In genomic region chr7:139059905-139060304, GRCh38 we compare ENCODE assay signal across 20 cellular contexts. TPM values are rescaled to one million over a fixed set of nuclear protein-coding genes. Genes with fewer than 3 reads are reported as not detected.
A peak's percentile ranks its signal among the peaks of the same experiment; 100 is the strongest.
DNase-seq lines count a peak whose midpoint lies in the region; ATAC-seq and TF ChIP-seq lines count a peak whose summit lies in the region.
"Had no signal": no experiment of that assay in that cellular context is flagged by ENCODE, and none has a peak within 500 bp of the region (broad histone marks: within the 10 kb centered on the region; RNA-seq: fewer than 3 reads in every experiment).

No MANE protein-coding gene starts in this region.

- no peaks in the 10 kb centered on the region for H3K9me3 Mint-ChIP-seq in activated naive CD8-positive, alpha-beta T cell treated with anti-CD3 and anti-CD28 coated beads for 36 hours
- H3K9me3 Mint-ChIP-seq in natural killer cell, result no peaks in the 10 kb centered on the region
- H3K9me3 Mint-ChIP-seq: activated T-cell treated with anti-CD3 and anti-CD28 coated beads, Interleukin-2, amount 50 U/mL, for 4 hours had no signal

- H2BK20ac ChIP-seq in IMR-90 (ENCODE audit: low read depth, low read length), result no peak overlapping the region

- ATAC-seq in IMR-90 (ENCODE audit: low read depth) (no peak), natural killer cell (no peak)
- ATAC-seq: activated T-cell treated with anti-CD3 and anti-CD28 coated beads, Interleukin-2, amount 50 U/mL, for 4 hours had no signal

- in situ Hi-C loops in IMR-90 (cut with MboI; ENCODE audit: low sequenced_read_pairs), result no loop called here

- H2BK15ac ChIP-seq in IMR-90 (ENCODE audit: low read depth, low read length), result no peak overlapping the region

- H3K27ac ChIP-seq in IMR-90 (ENCODE audit: insufficient read depth, low read length) (no peak overlapping the region), thyroid gland (peak overlapping the region in 1 of 3 donors; percentile 32)
- H3K27ac ChIP-seq: SK-N-MC, vagina had no signal

- H3K9me3 ChIP-seq in IMR-90 (ENCODE audit: control insufficient read depth, insufficient read depth, low read length) (no peaks in the 10 kb centered on the region), thyroid gland (no peaks in the 10 kb centered on the region)
- H3K9me3 ChIP-seq: vagina had no signal

- H2BK5ac ChIP-seq in IMR-90 (ENCODE audit: low read depth, low read length, poor library complexity, severe bottlenecking), result no peak overlapping the region

- H3K14ac ChIP-seq in IMR-90 (replicated peaks; ENCODE audit: low read depth, low read length), result no peak overlapping the region

- H3K27me3 ChIP-seq in IMR-90 (ENCODE audit: control insufficient read depth, insufficient read depth, low read length) (no peaks in the 10 kb centered on the region), thyroid gland (no peaks in the 10 kb centered on the region)
- H3K27me3 ChIP-seq: vagina had no signal

- TF ChIP-seq POLR2A in IMR-90 (IDR thresholded peaks at IDR 0.05; ENCODE audit: low read depth, low read length) (no peak), thyroid gland (IDR thresholded peaks at IDR 0.05) (no peak)

- H3K4me1 ChIP-seq in IMR-90 (ENCODE audit: control insufficient read depth, insufficient read depth, low read length) (no peaks in the 10 kb centered on the region), thyroid gland (no peaks in the 10 kb centered on the region)
- H3K4me1 ChIP-seq: parathyroid adenoma, vagina had no signal

- no peak overlapping the region for H4K5ac ChIP-seq in IMR-90 (ENCODE audit: low read depth, low read length)

- H3K27me3 Mint-ChIP-seq in activated naive CD8-positive, alpha-beta T cell treated with anti-CD3 and anti-CD28 coated beads for 36 hours, result no peaks in the 10 kb centered on the region
- no peaks in the 10 kb centered on the region for H3K27me3 Mint-ChIP-seq in natural killer cell (ENCODE audit: low read depth in 2 of 2)

- no CpG with 5 or more reads among the region's 1 CpG for WGBS in IMR-90 (ENCODE audit: extremely low coverage in 2 of 2, insufficient read length in 1 of 2), 2 experiments
- 70 to 77% methylated on average over 1 of the region's 1 CpG for WGBS in thyroid gland, 2 donors

- no peak overlapping the region for H2AFZ ChIP-seq in IMR-90 (replicated peaks; ENCODE audit: low read length, poor library complexity)
- H2AFZ ChIP-seq: parathyroid adenoma had no signal

- peak; percentile 28 for DNase-seq in activated CD8-positive, alpha-beta memory T cell treated with anti-CD3 and anti-CD28 coated beads for 24 hours
- no peak for DNase-seq in activated CD8-positive, alpha-beta memory T cell treated with anti-CD3 and anti-CD28 coated beads, Interleukin-2, amount 50 U/mL, for 48 hours
- DNase-seq in IMR-90 (no peak), natural killer cell (no peak), DMS114 treated with DMSO at 0.1 percent for 48 hours (lab: John Stamatoyannopoulos, UW; ENCODE audit: unreplicated experiment) (no peak), thyroid gland (no peak)
- DNase-seq in activated naive CD8-positive, alpha-beta T cell treated with anti-CD3 and anti-CD28 coated beads for 36 hours, result no peak
- DNase-seq in central memory CD4-positive, alpha-beta T cell, result no peak
- DNase-seq: ACHN; activated T-cell treated with anti-CD3 and anti-CD28 coated beads, Interleukin-2, amount 50 U/mL, for 4 hours; cortex of kidney; erythroblast; H7; NCI-H2029; NCI-H510A treated with DMSO at 0.1 percent for 48 hours; OCI-M1; stimulated activated naive CD4-positive, alpha-beta T cell had no signal

- no peak overlapping the region for H2BK120ac ChIP-seq in IMR-90 (ENCODE audit: low read depth, low read length)

- peak overlapping the region; percentile 67 for H3K27ac Mint-ChIP-seq in activated naive CD8-positive, alpha-beta T cell treated with anti-CD3 and anti-CD28 coated beads for 36 hours
- H3K27ac Mint-ChIP-seq in natural killer cell, result peak overlapping the region; percentile 81 to 82

- no peak overlapping the region for H3K4me3 Mint-ChIP-seq in activated naive CD8-positive, alpha-beta T cell treated with anti-CD3 and anti-CD28 coated beads for 36 hours
- H3K4me3 Mint-ChIP-seq in natural killer cell, result peak overlapping the region; percentile 28
- H3K4me3 Mint-ChIP-seq: activated T-cell treated with anti-CD3 and anti-CD28 coated beads, Interleukin-2, amount 50 U/mL, for 4 hours had no signal

- H3K36me3 ChIP-seq in IMR-90 (ENCODE audit: control insufficient read depth, insufficient read depth, low read length) (peaks cover 18% of the 10 kb centered on the region), thyroid gland (peaks cover 28 to 41% of the 10 kb centered on the region in 2 donors)

- H4K20me1 ChIP-seq in IMR-90 (ENCODE audit: insufficient read depth, low read length), result no peaks in the 10 kb centered on the region

- no peak overlapping the region for H3K4me2 ChIP-seq in IMR-90 (ENCODE audit: low read depth, low read length)

- dilution Hi-C loops in IMR-90 (cut with HindIII; ENCODE audit: low sequenced_read_pairs, unreplicated experiment), result no loop called here

- CTCF ChIA-PET in IMR-90 (lab: Yijun Ruan, JAX), result interaction anchor here (2.6 kb wide), 1 partner anchor 15 kb away, joined by 7 read pairs; no protein-coding TSS in a partner anchor

- BruUV-seq in IMR-90 (replicated peaks; lab: Mats Ljungman, UMichigan), result no TSS peak

- H3K23ac ChIP-seq in IMR-90 (ENCODE audit: low read depth, low read length), result no peak overlapping the region

- TF ChIP-seq CTCF in IMR-90 (conservative IDR thresholded peaks at IDR 0.05; ENCODE audit: low read depth, low read length) (no peak), natural killer cell (IDR thresholded peaks at IDR 0.05) (no peak), thyroid gland (IDR thresholded peaks at IDR 0.05) (no peak)

- 0 out of 2 replicates have a peak overlapping the region, but pooled peaks have one; percentile 2 for H3K56ac ChIP-seq in IMR-90 (ENCODE audit: extremely low read depth, insufficient read depth, low read length)

- intact Hi-C loops in IMR-90 (cut with micrococcal nuclease), result no loop called here
- intact Hi-C loops in natural killer cell (cut with micrococcal nuclease), result no loop called here
- intact Hi-C loops in thyroid gland (cut with DNase I), result no loop called here

- H3K4me1 Mint-ChIP-seq in activated naive CD8-positive, alpha-beta T cell treated with anti-CD3 and anti-CD28 coated beads for 36 hours, result peaks cover 41% of the 10 kb centered on the region
- peaks cover 37% of the 10 kb centered on the region in 2 donors for H3K4me1 Mint-ChIP-seq in natural killer cell

- no peaks in the 10 kb centered on the region for H3K79me1 ChIP-seq in IMR-90 (ENCODE audit: low read depth in 1 of 2, low read length in 2 of 2)

- H2AK5ac ChIP-seq in IMR-90 (ENCODE audit: low read depth, low read length), result no peak overlapping the region

- H3K9ac ChIP-seq in IMR-90 (ENCODE audit: low read depth, low read length), result no peak overlapping the region
- H3K9ac ChIP-seq: parathyroid adenoma had no signal

- H3K4me3 ChIP-seq in IMR-90 (ENCODE audit: insufficient read depth, low read depth, low read length) (no peak overlapping the region), thyroid gland (replicated peaks in 1 of 3) (no peak overlapping the region)
- H3K4me3 ChIP-seq: SK-N-MC, vagina had no signal

- no peak overlapping the region for H3K4ac ChIP-seq in IMR-90 (ENCODE audit: low read depth, low read length)

- no peak overlapping the region for H4K91ac ChIP-seq in IMR-90 (ENCODE audit: insufficient read depth, low read depth, low read length)

- TF ChIP-seq RAD21 in IMR-90 (IDR thresholded peaks at IDR 0.05; ENCODE audit: low read length), result no peak

- H2AK9ac ChIP-seq in IMR-90 (replicated peaks; ENCODE audit: low read depth, low read length, poor library complexity), result peak overlapping the region; percentile 69

- no peak overlapping the region for H3K18ac ChIP-seq in IMR-90 (ENCODE audit: low read depth, low read length)

- no peak overlapping the region for H4K8ac ChIP-seq in IMR-90 (ENCODE audit: low read depth in 2 of 2, low read length in 2 of 2)

- no peaks in the 10 kb centered on the region for H3K9me1 ChIP-seq in IMR-90 (ENCODE audit: insufficient read depth, low read length)

- POLR2A ChIA-PET in IMR-90 (lab: Charles Lee; ENCODE audit: unreplicated experiment), result no interaction called here

- H3K36me3 Mint-ChIP-seq in activated naive CD8-positive, alpha-beta T cell treated with anti-CD3 and anti-CD28 coated beads for 36 hours, result peaks cover 43% of the 10 kb centered on the region
- H3K36me3 Mint-ChIP-seq in natural killer cell, result peaks cover 20% of the 10 kb centered on the region

TF ChIP-seq in IMR-90, 13 proteins besides CTCF, POLR2A, EP300 and RAD21:
- no peak for TF ChIP-seq ELK1 (IDR thresholded peaks at IDR 0.05; ENCODE audit: borderline replicate concordance, low read depth, low read length)
- no peak for TF ChIP-seq SMC3 (IDR thresholded peaks at IDR 0.05; ENCODE audit: low read depth, low read length)
- TF ChIP-seq MAZ (IDR thresholded peaks at IDR 0.05; ENCODE audit: borderline replicate concordance, low read depth, low read length), result no peak
- TF ChIP-seq FOS (IDR thresholded peaks at IDR 0.05; ENCODE audit: low read depth, low read length), result no peak
- TF ChIP-seq MAFK (IDR thresholded peaks at IDR 0.05; ENCODE audit: low read depth, low read length), result no peak
- no peak for TF ChIP-seq NFE2L2 (IDR thresholded peaks at IDR 0.05; ENCODE audit: low read depth, low read length)

RNA-seq across cellular contexts. Expression of gene ZC3HAV1L, which starts 24.1 kb away (rescaled TPM):
- total RNA-seq in IMR-90 (2012; rRNA removed), result 4.5 and 4.7 TPM in 2 replicates
- 7.4 and 9.4 TPM in 2 replicates for polyA plus RNA-seq in IMR-90 (2012; rRNA removed)
- 7.2 and 9.3 TPM in 2 replicates for polyA plus RNA-seq in IMR-90 (2012; cell fraction: cytosol; rRNA removed)
- polyA plus RNA-seq in IMR-90 (2012; cell fraction: nucleus; rRNA removed; ENCODE audit: low replicate concordance), result 11.5 and 13.7 TPM in 2 replicates
- total RNA-seq in activated naive CD8-positive, alpha-beta T cell treated with anti-CD3 and anti-CD28 coated beads for 36 hours, result 10 to 100 TPM; 12.9 to 13.4 TPM
- total RNA-seq in natural killer cell, result 1 to 10 TPM in 2 of 3 donors, under 1 TPM in 1; 0.75 to 2.3 (median 1.1) TPM
- total RNA-seq in thyroid gland, result 10 to 100 TPM; 31.7 to 73.7 (median 45.5) TPM

RNA-seq across cellular contexts. Expression of gene ZC3HAV1, which starts 49.6 kb away (rescaled TPM):
- total RNA-seq in IMR-90 (2012; rRNA removed), result 20.6 and 22.4 TPM in 2 replicates
- 9.6 and 9.9 TPM in 2 replicates for polyA plus RNA-seq in IMR-90 (2012; rRNA removed)
- polyA plus RNA-seq in IMR-90 (2012; cell fraction: cytosol; rRNA removed), result 4.3 and 5.7 TPM in 2 replicates
- polyA plus RNA-seq in IMR-90 (2012; cell fraction: nucleus; rRNA removed; ENCODE audit: low replicate concordance), result 3.0 and 6.1 TPM in 2 replicates
- total RNA-seq in activated naive CD8-positive, alpha-beta T cell treated with anti-CD3 and anti-CD28 coated beads for 36 hours, result 100 to 1,000 TPM; 117 to 118 TPM
- 100 to 1,000 TPM; 129 to 153 (median 137) TPM for total RNA-seq in natural killer cell
- total RNA-seq in thyroid gland, result 10 to 100 TPM; 43.4 to 59.7 (median 50.2) TPM
